Comparison of ENCODE assay signal across 8 cellular contexts in the genomic region with DNA sequence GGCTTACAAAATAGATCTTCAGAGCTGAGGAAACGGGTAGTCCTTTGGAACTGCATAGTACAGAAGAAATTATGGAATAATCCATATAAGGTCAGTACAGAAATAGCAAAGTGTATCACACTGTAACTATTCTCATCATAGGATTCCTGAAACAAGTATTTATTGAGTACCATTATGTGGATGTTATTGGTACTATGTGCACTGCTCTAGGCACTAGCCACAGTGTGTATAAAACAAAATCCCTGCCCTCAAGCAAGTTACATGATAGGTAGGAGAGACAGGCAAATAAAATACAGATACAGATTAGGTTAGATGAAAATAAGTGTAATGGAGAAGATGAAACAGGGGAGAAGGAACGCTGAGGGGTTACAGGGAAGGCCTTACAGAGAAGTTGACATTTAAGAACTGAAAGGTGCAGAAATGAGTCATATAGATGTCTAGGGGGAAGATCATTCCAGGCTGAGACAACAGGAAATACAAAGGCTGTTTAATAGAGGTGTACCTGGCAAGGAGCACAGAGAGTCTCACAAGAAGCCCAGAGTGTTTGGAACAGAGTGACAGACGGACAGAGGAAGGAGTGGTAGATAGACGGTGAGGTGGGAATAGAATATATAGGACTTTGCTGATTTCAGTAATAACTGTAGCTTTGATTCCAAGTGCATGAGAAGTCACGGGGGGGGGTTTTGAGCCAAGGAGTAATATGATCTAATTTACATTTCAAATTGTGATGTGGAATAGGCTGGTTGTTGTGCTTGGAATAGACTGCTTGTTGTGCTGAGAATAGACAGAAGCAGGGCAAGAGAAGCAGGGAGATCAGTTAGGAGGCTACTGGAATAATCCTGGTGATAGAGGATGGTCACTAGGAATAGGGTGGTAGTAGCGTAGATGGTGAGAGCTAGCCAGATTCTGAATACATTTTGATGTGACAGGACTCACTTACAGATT. TPM values are rescaled to one million over a fixed set of nuclear protein-coding genes. Genes with fewer than 3 reads are reported as not detected.
DNase-seq lines count a peak whose midpoint lies in the region; ATAC-seq, FAIRE-seq and TF ChIP-seq lines count a peak whose summit lies in the region.

No MANE protein-coding gene starts in this region.

- ATAC-seq in T-cell (replicated peaks in 1 of 4) (peak in 3 of 4 experiments; percentile 81 to 88 (median 84)), GM21528 (IDR thresholded peaks at IDR 0.05; ENCODE audit: low FRiP score, unreplicated experiment) (no peak), HG03457 (IDR thresholded peaks at IDR 0.05; ENCODE audit: unreplicated experiment) (no peak), natural killer cell (no peak)

- DNase-seq in EH (ENCODE audit: low read depth): peak; percentile 48
- DNase-seq in H54 (ENCODE audit: insufficient read length, low spot score): no peak
- no peak for DNase-seq in T-cell
- DNase-seq in DMS79 treated with DMSO at 0.1 percent for 48 hours (lab: John Stamatoyannopoulos, UW): no peak
- no peak for DNase-seq in natural killer cell

- CTCF ChIA-PET in T-cell (lab: Charles Lee): no interaction called here

- H3K9me3 Mint-ChIP-seq in T-cell: no peaks in the 10 kb centered on the region
- H3K9me3 Mint-ChIP-seq in natural killer cell: no peaks in the 10 kb centered on the region

- peak overlapping the region; percentile 81 for H3K27ac ChIP-seq in layer of hippocampus (ENCODE audit: low read depth, low read length)

- POLR2A ChIA-PET in T-cell (lab: Charles Lee): no interaction called here

- peak; percentile 67 for FAIRE-seq in H54 (lab: Jason Lieb, UNC)

- no peaks in the 10 kb centered on the region for H3K27me3 ChIP-seq in layer of hippocampus (ENCODE audit: control insufficient read depth, insufficient read depth, low read length)

- H3K4me1 Mint-ChIP-seq in T-cell (peaks cover 6 to 17% (median 14%) of the 10 kb centered on the region in 3 donors), natural killer cell (peaks cover 0 to 6% of the 10 kb centered on the region in 2 donors)

- intact Hi-C loops in natural killer cell (cut with micrococcal nuclease): no loop called here

- H3K36me3 Mint-ChIP-seq in T-cell (peaks cover 56% of the 10 kb centered on the region), natural killer cell (peaks cover 28% of the 10 kb centered on the region)

- H3K27me3 Mint-ChIP-seq in T-cell: no peaks in the 10 kb centered on the region
- no peaks in the 10 kb centered on the region for H3K27me3 Mint-ChIP-seq in natural killer cell (ENCODE audit: low read depth in 2 of 2)

- H3K4me3 Mint-ChIP-seq in T-cell (peak overlapping the region in 1 of 3 donors; percentile 2), natural killer cell (no peak overlapping the region)

- H3K27ac Mint-ChIP-seq in T-cell (peak overlapping the region; percentile 18 to 58), natural killer cell (no peak overlapping the region)

- no peak for TF ChIP-seq POLR2A in H54 (IDR thresholded peaks at IDR 0.05; ENCODE audit: low read depth, low read length)

- TF ChIP-seq CTCF in natural killer cell (IDR thresholded peaks at IDR 0.05): no peak

RNA-seq across cellular contexts. Expression of a gene that starts 13.7 kb away (rescaled TPM):
- total RNA-seq in T-cell (10 to 100 TPM; 15.1 to 17.3 (median 15.3) TPM), natural killer cell (10 to 100 TPM; 10.3 to 13.9 (median 11.7) TPM)

RNA-seq across cellular contexts. Expression of a gene that starts 41.2 kb away (rescaled TPM):
- under 1 TPM in 3 of 5 donors, not detected in 2; 0.33 to 0.61 (median 0.38) TPM for total RNA-seq in T-cell
- total RNA-seq in natural killer cell: not detected

Comparison
In these comparisons a context has a peak if more than half of its experiments do, and no peak if none do; other contexts are left out.
1. ATAC-seq: peak in T-cell (3 of 4); none in GM21528 (single experiment), HG03457 (single experiment) and natural killer cell (0 of 3).
2. H3K27ac Mint-ChIP-seq: peak in T-cell (2 of 2); none in natural killer cell (0 of 2).